Comparison of ENCODE assay signal across 9 cellular contexts in the genomic region with DNA sequence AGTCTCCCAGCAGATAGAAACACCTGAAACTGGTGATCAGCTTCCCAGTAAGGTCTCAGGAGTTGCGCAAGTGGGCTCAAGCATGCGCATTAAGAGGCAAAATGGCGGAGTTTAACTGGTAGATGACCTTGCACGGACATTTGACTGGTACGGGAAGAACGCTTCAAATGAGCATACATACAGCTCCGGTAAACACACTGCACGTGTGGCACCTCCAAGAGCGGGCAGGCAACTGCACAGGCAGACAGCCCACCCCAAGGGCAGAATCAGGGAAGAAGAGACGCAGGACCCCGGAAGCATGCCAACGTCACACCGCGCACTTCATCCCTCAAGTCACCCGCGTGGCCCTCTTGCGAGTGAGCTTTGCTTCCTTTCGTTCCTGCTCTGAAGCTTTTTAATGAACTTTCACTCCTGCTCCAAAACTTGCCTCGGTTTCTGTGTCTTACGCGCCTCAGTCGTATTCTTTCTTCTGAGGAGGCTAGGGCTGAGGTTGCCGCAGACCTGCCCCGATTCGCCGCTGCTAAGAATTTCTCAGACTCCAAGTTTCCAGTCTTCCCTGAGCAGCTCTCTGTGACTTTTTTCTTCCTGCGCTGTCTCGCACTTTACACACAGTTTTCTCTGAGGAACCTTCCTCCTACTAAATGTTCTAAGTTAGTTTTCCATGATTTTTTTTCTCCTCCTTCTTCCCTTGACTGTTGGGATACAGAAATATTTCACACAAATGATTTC.
DNase-seq lines count a peak whose midpoint lies in the region; ATAC-seq, FAIRE-seq and TF ChIP-seq lines count a peak whose summit lies in the region.
"Had no signal": no experiment of that assay in that cellular context is flagged by ENCODE, and none has a peak within 500 bp of the region (broad histone marks: within the 10 kb centered on the region; RNA-seq: fewer than 3 reads in every experiment).

No MANE protein-coding gene starts in this region.

- H3K4me2 ChIP-seq in astrocyte (ENCODE audit: low read length): peak overlapping the region; percentile 50
- H3K4me2 ChIP-seq in keratinocyte (ENCODE audit: control insufficient read depth, extremely low read depth, insufficient read depth, low read depth, low read length): peak overlapping the region; percentile 5

- H3K27ac ChIP-seq in astrocyte (ENCODE audit: low read depth, low read length) (no peak overlapping the region), keratinocyte (ENCODE audit: control insufficient read depth, insufficient read depth, low read length) (peak overlapping the region; percentile 47), stomach smooth muscle (ENCODE audit: low read length) (no peak overlapping the region)

- no peaks in the 10 kb centered on the region for H3K9me3 ChIP-seq in astrocyte (ENCODE audit: insufficient read depth, low read depth, low read length)
- no peaks in the 10 kb centered on the region for H3K9me3 ChIP-seq in keratinocyte (ENCODE audit: control insufficient read depth, low read depth, low read length)
- H3K9me3 ChIP-seq in stomach smooth muscle (ENCODE audit: control insufficient read depth in 2 of 2, low read length in 2 of 2): no peaks in the 10 kb centered on the region

- H3K4me1 Mint-ChIP-seq in activated CD4-positive, alpha-beta T cell treated with anti-CD3 and anti-CD28 coated beads, Interleukin-2, amount 10 ng/mL, durations not matched to agents 7 days and 5 days: no peaks in the 10 kb centered on the region
- no peaks in the 10 kb centered on the region for H3K4me1 Mint-ChIP-seq in astrocyte (ENCODE audit: low read depth, unreplicated experiment)

- H3K36me3 ChIP-seq in astrocyte (ENCODE audit: insufficient read depth, low read length) (no peaks in the 10 kb centered on the region), keratinocyte (ENCODE audit: control insufficient read depth in 2 of 2, extremely low read depth in 1 of 2, insufficient read depth in 2 of 2, low read length in 2 of 2) (no peaks in the 10 kb centered on the region), stomach smooth muscle (ENCODE audit: control insufficient read depth in 2 of 2, insufficient read depth in 2 of 2, low read length in 2 of 2) (no peaks in the 10 kb centered on the region)

- no peaks in the 10 kb centered on the region for H3K4me1 ChIP-seq in astrocyte (ENCODE audit: insufficient read depth, low read length)
- H3K4me1 ChIP-seq in keratinocyte (ENCODE audit: control insufficient read depth, extremely low read depth, insufficient read depth, low read length): no peaks in the 10 kb centered on the region
- H3K4me1 ChIP-seq in stomach smooth muscle (ENCODE audit: control insufficient read depth, insufficient read depth, low read length): no peaks in the 10 kb centered on the region

- H2AFZ ChIP-seq in astrocyte (ENCODE audit: low read depth, low read length): no peak overlapping the region
- peak overlapping the region; percentile 52 for H2AFZ ChIP-seq in keratinocyte (ENCODE audit: control insufficient read depth, low read length)

- H3K9me1 ChIP-seq in keratinocyte (ENCODE audit: control insufficient read depth, extremely low read depth, insufficient read depth, low read length): no peaks in the 10 kb centered on the region

- CTCF ChIA-PET in activated CD4-positive, alpha-beta T cell treated with anti-CD3 and anti-CD28 coated beads, Interleukin-2, amount 10 ng/mL, durations not matched to agents 7 days and 5 days (lab: Charles Lee): no interaction called here

- H3K27me3 Mint-ChIP-seq in activated CD4-positive, alpha-beta T cell treated with anti-CD3 and anti-CD28 coated beads, Interleukin-2, amount 10 ng/mL, durations not matched to agents 7 days and 5 days: no peaks in the 10 kb centered on the region
- no peaks in the 10 kb centered on the region for H3K27me3 Mint-ChIP-seq in astrocyte (ENCODE audit: low read depth, unreplicated experiment)

- no peaks in the 10 kb centered on the region for H3K27me3 ChIP-seq in astrocyte (ENCODE audit: insufficient read depth, low read length)
- H3K27me3 ChIP-seq in keratinocyte (ENCODE audit: control insufficient read depth, extremely low read depth, insufficient read depth, low read length): no peaks in the 10 kb centered on the region
- H3K27me3 ChIP-seq in stomach smooth muscle (ENCODE audit: control insufficient read depth in 1 of 2, insufficient read depth in 2 of 2, low read length in 2 of 2): no peaks in the 10 kb centered on the region

- POLR2A ChIA-PET in activated CD4-positive, alpha-beta T cell treated with anti-CD3 and anti-CD28 coated beads, Interleukin-2, amount 10 ng/mL, durations not matched to agents 7 days and 5 days (lab: Charles Lee): no interaction called here

- no peak overlapping the region for H3K4me3 Mint-ChIP-seq in activated CD4-positive, alpha-beta T cell treated with anti-CD3 and anti-CD28 coated beads, Interleukin-2, amount 10 ng/mL, durations not matched to agents 7 days and 5 days
- H3K4me3 Mint-ChIP-seq in astrocyte (ENCODE audit: unreplicated experiment): no peak overlapping the region

- no peaks in the 10 kb centered on the region for H3K36me3 Mint-ChIP-seq in activated CD4-positive, alpha-beta T cell treated with anti-CD3 and anti-CD28 coated beads, Interleukin-2, amount 10 ng/mL, durations not matched to agents 7 days and 5 days (ENCODE audit: low read depth)
- no peaks in the 10 kb centered on the region for H3K36me3 Mint-ChIP-seq in astrocyte (ENCODE audit: low read depth, unreplicated experiment)

- H3K9me3 Mint-ChIP-seq in activated CD4-positive, alpha-beta T cell treated with anti-CD3 and anti-CD28 coated beads, Interleukin-2, amount 10 ng/mL, durations not matched to agents 7 days and 5 days: peaks cover 4% of the 10 kb centered on the region
- no peaks in the 10 kb centered on the region for H3K9me3 Mint-ChIP-seq in astrocyte (ENCODE audit: unreplicated experiment)

- FAIRE-seq in astrocyte (lab: Jason Lieb, UNC): no peak
- FAIRE-seq in keratinocyte (lab: Jason Lieb, UNC): no peak

- H3K4me3 ChIP-seq in astrocyte (ENCODE audit: insufficient read depth, low read depth, low read length): peak overlapping the region; percentile 44
- peak overlapping the region in 2 of 3 experiments; percentile 34 to 51 for H3K4me3 ChIP-seq in keratinocyte (ENCODE audit: control insufficient read depth in 2 of 3, extremely low read depth in 1 of 3, insufficient read depth in 2 of 3, low read depth in 1 of 3, low read length in 3 of 3)
- H3K4me3 ChIP-seq in stomach smooth muscle (ENCODE audit: low read length in 2 of 2): peak overlapping the region; percentile 24 to 68

- dilution Hi-C loops in keratinocyte (cut with MboI; ENCODE audit: extremely low pct_ligation_motif_present, low sequenced_read_pairs): no loop called here

- ATAC-seq in GM21529 (IDR thresholded peaks at IDR 0.05; ENCODE audit: unreplicated experiment): no peak

- H3K9ac ChIP-seq in astrocyte (ENCODE audit: low read length) (peak overlapping the region; percentile 39), keratinocyte (ENCODE audit: control insufficient read depth, extremely low read depth, insufficient read depth, low read length) (peak overlapping the region; percentile 52), stomach smooth muscle (ENCODE audit: low read length in 2 of 2) (peak overlapping the region in 1 of 2 donors; percentile 58)

- TF ChIP-seq CTCF in astrocyte (IDR thresholded peaks at IDR 0.05; ENCODE audit: insufficient read depth, low read depth, low read length) (no peak), keratinocyte (optimal IDR thresholded peaks at IDR 0.05 in 1 of 3, IDR thresholded peaks at IDR 0.05 in 1 of 3, conservative IDR thresholded peaks at IDR 0.05 in 1 of 3; ENCODE audit: extremely low read depth in 1 of 3, insufficient read depth in 2 of 3, low read length in 3 of 3) (no peak)

- DNase-seq in activated CD4-positive, alpha-beta T cell treated with anti-CD3 and anti-CD28 coated beads, Interleukin-2, amount 10 ng/mL, durations not matched to agents 7 days and 5 days: no peak
- DNase-seq in activated CD4-positive, alpha-beta T cell treated with anti-CD3 and anti-CD28 coated beads for 4 hours: no peak
- DNase-seq in astrocyte (ENCODE audit: low read depth) (peak; percentile 1), keratinocyte (ENCODE audit: low read depth, low spot score) (no peak), GOT3 (lab: John Stamatoyannopoulos, UW) (no peak)
- DNase-seq in stimulated activated CD4-positive, alpha-beta T cell treated with anti-CD3 and anti-CD28 coated beads, Interleukin-4, amount 100 ng/mL, for 24 hours: no peak
- DNase-seq: NCI-H69 had no signal

- H3K79me2 ChIP-seq in astrocyte (ENCODE audit: insufficient read depth, low read length) (no peaks in the 10 kb centered on the region), keratinocyte (ENCODE audit: control insufficient read depth, insufficient read depth, low read length) (no peaks in the 10 kb centered on the region)

- H3K27ac Mint-ChIP-seq in activated CD4-positive, alpha-beta T cell treated with anti-CD3 and anti-CD28 coated beads, Interleukin-2, amount 10 ng/mL, durations not matched to agents 7 days and 5 days: peak overlapping the region; percentile 60
- no peak overlapping the region for H3K27ac Mint-ChIP-seq in astrocyte (ENCODE audit: unreplicated experiment)

- no peaks in the 10 kb centered on the region for H4K20me1 ChIP-seq in astrocyte (ENCODE audit: insufficient read depth, low read length)
- no peaks in the 10 kb centered on the region for H4K20me1 ChIP-seq in keratinocyte (ENCODE audit: control insufficient read depth, extremely low read depth, insufficient read depth, low read length)
